ENCODE assay signal across 8 cellular contexts in genomic region chr1:21149862-21150432, GRCh38. TPM values are rescaled to one million over a fixed set of nuclear protein-coding genes. Genes with fewer than 3 reads are reported as not detected.
DNase-seq lines count a peak whose midpoint lies in the region; ATAC-seq and TF ChIP-seq lines count a peak whose summit lies in the region.

No MANE protein-coding gene starts in this region.

- H3K4me3 ChIP-seq in ACC112 (ENCODE audit: low read depth, low read length) = peak overlapping the region; percentile 36
- no peak overlapping the region for H3K4me3 ChIP-seq in mucosa of rectum (ENCODE audit: low read length in 2 of 2)

- peaks cover 2% of the 10 kb centered on the region for H3K27me3 Mint-ChIP-seq in endothelial cell (ENCODE audit: unreplicated experiment)

- H3K36me3 Mint-ChIP-seq in endothelial cell (ENCODE audit: low read depth, unreplicated experiment) = no peaks in the 10 kb centered on the region

- H3K9me3 Mint-ChIP-seq in endothelial cell (ENCODE audit: unreplicated experiment) = no peaks in the 10 kb centered on the region

- peak overlapping the region in 1 of 2 donors; percentile 33 for H3K9ac ChIP-seq in mucosa of rectum (ENCODE audit: low read depth in 1 of 2, low read length in 2 of 2)

- H3K36me3 ChIP-seq in ACC112 (ENCODE audit: insufficient read depth, low read length) (no peaks in the 10 kb centered on the region; the same call in 1 of the 2 replicates), mucosa of rectum (ENCODE audit: control insufficient read depth in 2 of 2, insufficient read depth in 2 of 2, low read length in 2 of 2) (peaks cover 5 to 9% of the 10 kb centered on the region in 2 donors)

- peak overlapping the region; percentile 98 for H3K27ac Mint-ChIP-seq in endothelial cell (ENCODE audit: unreplicated experiment)

- H2AFZ ChIP-seq in ACC112 (ENCODE audit: low read length, unreplicated experiment) = peak overlapping the region; percentile 28

- no peak for TF ChIP-seq CTCF in endothelial cell (IDR thresholded peaks at IDR 0.05; ENCODE audit: unreplicated experiment)

- no peaks in the 10 kb centered on the region for H3K9me3 ChIP-seq in mucosa of rectum (ENCODE audit: control insufficient read depth in 2 of 2, low read length in 2 of 2)

- no peaks in the 10 kb centered on the region for H3K27me3 ChIP-seq in ACC112 (ENCODE audit: insufficient read depth, low read length)
- no peaks in the 10 kb centered on the region for H3K27me3 ChIP-seq in mucosa of rectum (ENCODE audit: control insufficient read depth in 2 of 2, insufficient read depth in 2 of 2, low read length in 2 of 2)

- ATAC-seq in HG02981 (IDR thresholded peaks at IDR 0.05; ENCODE audit: unreplicated experiment) (no peak), GM19463 (IDR thresholded peaks at IDR 0.05; ENCODE audit: unreplicated experiment) (no peak)

- H3K4me1 ChIP-seq in ACC112 (ENCODE audit: control insufficient read depth, insufficient read depth, low read length, unreplicated experiment) (peaks cover 41% of the 10 kb centered on the region), mucosa of rectum (ENCODE audit: control insufficient read depth in 2 of 2, insufficient read depth in 2 of 2, low read length in 2 of 2) (peaks cover 3 to 12% of the 10 kb centered on the region in 2 donors)

- H3K27ac ChIP-seq in ACC112 (ENCODE audit: low read depth, low read length) (peak overlapping the region; percentile 94), mucosa of rectum (ENCODE audit: low read depth in 2 of 2, low read length in 2 of 2) (peak overlapping the region; percentile 71 to 77)

- peak overlapping the region; percentile 42 for H3K4me3 Mint-ChIP-seq in endothelial cell (ENCODE audit: unreplicated experiment)

- H3K79me2 ChIP-seq in ACC112 (ENCODE audit: control insufficient read depth, insufficient read depth, low read length, unreplicated experiment) = peaks cover 42% of the 10 kb centered on the region

- peaks cover 14% of the 10 kb centered on the region for H3K4me1 Mint-ChIP-seq in endothelial cell (ENCODE audit: unreplicated experiment)

- DNase-seq in M059J (ENCODE audit: low read depth) (peak; percentile 96), endothelial cell (ENCODE audit: low spot score) (peak; percentile 11), ureter (ENCODE audit: low spot score) (no peak)
- DNase-seq in stimulated activated CD4-positive, alpha-beta T cell treated with anti-CD3 and anti-CD28 coated beads, Interleukin-4, amount 100 ng/mL, for 24 hours = no peak

RNA-seq across cellular contexts. Expression of gene EIF4G3, which starts 26.8 kb away (rescaled TPM):
- total RNA-seq in M059J (2014; rRNA removed; shearing (Covaris generic)) = 32.2 and 57.2 TPM in 2 replicates
- total RNA-seq in endothelial cell (ENCODE audit: unreplicated experiment) = 87.6 TPM
- total RNA-seq in ureter = 93.9 TPM

Comparison
In these comparisons a context has a peak if more than half of its experiments do, and no peak if none do; other contexts are left out.
1. DNase-seq: peak in M059J (single experiment) and endothelial cell (single experiment); none in stimulated activated CD4-positive, alpha-beta T cell treated with anti-CD3 and anti-CD28 coated beads, Interleukin-4, amount 100 ng/mL, for 24 hours (single experiment) and ureter (single experiment).